Comparison of ENCODE assay signal across 12 cellular contexts in the genomic region with DNA sequence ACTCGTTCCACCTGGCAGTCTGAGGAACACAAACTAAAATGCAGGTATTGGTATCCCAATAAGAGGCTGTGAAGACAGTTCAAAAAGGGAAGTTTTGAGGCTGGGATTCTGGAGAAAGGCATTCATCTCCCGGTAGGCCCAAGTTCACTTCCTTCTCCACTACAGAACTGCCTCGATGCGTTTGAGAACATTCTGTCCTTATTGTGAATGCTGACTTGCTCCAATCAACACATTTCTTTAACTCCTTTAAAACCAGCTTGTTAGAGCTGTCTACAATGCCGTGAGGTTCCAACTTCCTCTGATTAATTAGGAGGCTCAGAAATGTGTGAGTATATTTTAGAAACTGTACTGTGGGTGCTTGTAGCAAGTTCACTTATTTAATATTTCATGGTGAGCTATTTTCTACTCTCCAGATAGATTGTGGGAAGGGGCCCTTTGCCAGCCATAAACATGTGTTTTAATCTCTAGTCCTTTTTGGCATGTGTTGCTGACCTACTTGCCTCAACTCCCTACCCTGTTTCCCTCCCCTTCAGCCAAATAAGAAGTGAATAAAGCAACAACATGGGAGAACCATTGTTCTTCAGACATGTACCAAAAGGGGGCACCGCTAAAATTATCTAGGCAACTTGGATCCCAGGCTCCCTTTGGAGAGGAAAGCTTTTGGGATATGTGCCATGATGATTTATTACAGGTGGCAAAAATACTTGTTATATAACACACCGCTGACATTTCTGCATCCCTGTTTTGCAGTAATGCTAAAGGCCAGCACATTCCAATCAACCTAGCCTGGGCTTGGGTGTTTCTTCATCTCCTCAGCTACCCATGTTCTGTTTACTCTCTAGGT.
DNase-seq lines count a peak whose midpoint lies in the region; ATAC-seq, FAIRE-seq and TF ChIP-seq lines count a peak whose summit lies in the region.
"Had no signal": no experiment of that assay in that cellular context is flagged by ENCODE, and none has a peak within 500 bp of the region (broad histone marks: within the 10 kb centered on the region; RNA-seq: fewer than 3 reads in every experiment).

No MANE protein-coding gene starts in this region.

- DNase-seq in D721Med (ENCODE audit: insufficient read length, low spot score) (no peak), astrocyte of the cerebellum (ENCODE audit: low read depth) (no peak), left cardiac atrium (no peak), skeletal muscle cell (ENCODE audit: low read depth) (peak; percentile 33), retina (no peak), HuH-7.5 (ENCODE audit: low spot score) (no peak), occipital lobe (lab: John Stamatoyannopoulos, UW) (no peak)
- DNase-seq in activated effector memory CD4-positive, alpha-beta T cell treated with anti-CD3 and anti-CD28 coated beads, Interleukin-2, amount 50 U/mL, for 16 hours: no peak
- DNase-seq: left colon had no signal

- peak; percentile 47 to 55 for ATAC-seq in left cardiac atrium
- ATAC-seq: body of pancreas, left colon had no signal

- intact Hi-C loops in left cardiac atrium (cut with DNase I): no loop called here

- no peak for FAIRE-seq in D721Med (lab: Jason Lieb, UNC)
- FAIRE-seq: H54 had no signal

- H3K4me3 ChIP-seq in astrocyte of the cerebellum (ENCODE audit: low read depth, low read length): no peak overlapping the region
- H3K4me3 ChIP-seq in skeletal muscle cell (ENCODE audit: low read depth, low read length): no peak overlapping the region
- H3K4me3 ChIP-seq: body of pancreas, ovary had no signal

- in situ Hi-C loops in astrocyte of the cerebellum (cut with HindIII; ENCODE audit: low sequenced_read_pairs): no loop called here

- TF ChIP-seq CTCF in D721Med (IDR thresholded peaks at IDR 0.05; ENCODE audit: insufficient read depth, missing control alignments) (peak; percentile 2), astrocyte of the cerebellum (IDR thresholded peaks at IDR 0.05; ENCODE audit: low read depth, low read length, missing control alignments) (peak; percentile 24)
